Comparison of ENCODE assay signal across 19 cellular contexts in genomic region chr6:136729832-136730231, GRCh38.
"Had no signal": no experiment of that assay in that cellular context is flagged by ENCODE, and none has a peak within 500 bp of the region (broad histone marks: within the 10 kb centered on the region; RNA-seq: fewer than 3 reads in every experiment).

No MANE protein-coding gene starts in this region.

- ATAC-seq: Panc1, PC-3, T-cell had no signal

- H3K27me3 Mint-ChIP-seq: T-cell had no signal

- H3K9me3 Mint-ChIP-seq: T-helper 1 cell treated with Interleukin-12 subunit alpha and Interleukin-12 subunit beta and Interleukin-4 antibody, amounts not matched to agents 30 μg/mL and 1 μg/mL, for 36 hours had no signal

- H3K27ac Mint-ChIP-seq: T-cell; T-helper 1 cell treated with Interleukin-12 subunit alpha and Interleukin-12 subunit beta and Interleukin-4 antibody, amounts not matched to agents 30 μg/mL and 1 μg/mL, for 36 hours had no signal

- H3K9me3 ChIP-seq: SK-N-SH had no signal

- DNase-seq: Karpas-422, KG1, NCI-H1092 treated with DMSO at 0.1 percent for 48 hours, NCI-H1436, NCI-H187, NCI-H2081 treated with DMSO at 0.1 percent for 48 hours, NCI-H2171, NCI-H226, NCI-H446, NCI-H510A, NCI-H526, NCI-H748 treated with DMSO at 0.1 percent for 48 hours, PC-3, SK-N-SH, SW 1271, T-cell had no signal

- H3K4me2 ChIP-seq: SK-N-SH had no signal

- H3K27ac ChIP-seq: RWPE1 had no signal

- H3K9ac ChIP-seq: SK-N-SH had no signal

- H3K4me3 Mint-ChIP-seq: T-cell; T-helper 1 cell treated with Interleukin-12 subunit alpha and Interleukin-12 subunit beta and Interleukin-4 antibody, amounts not matched to agents 30 μg/mL and 1 μg/mL, for 36 hours had no signal
